Comparison of ENCODE assay signal across 25 cellular contexts in genomic region chr4:55903577-55903976, GRCh38.
"Had no signal": no experiment of that assay in that cellular context is flagged by ENCODE, and none has a peak within 500 bp of the region (broad histone marks: within the 10 kb centered on the region; RNA-seq: fewer than 3 reads in every experiment).

No MANE protein-coding gene starts in this region.

- H2AFZ ChIP-seq: hepatocyte had no signal

- H3K4me1 Mint-ChIP-seq: mesothelial cell of epicardium had no signal

- H3K9me3 Mint-ChIP-seq: activated CD4-positive, alpha-beta memory T cell treated with anti-CD3 and anti-CD28 coated beads for 36 hours; activated T-helper 17 cell treated with anti-CD3 and anti-CD28 coated beads, Interleukin-2, amount 50 U/mL, for 72 hours; dendritic cell treated with granulocyte-macrophage colony-stimulating factor and Interleukin-4, amounts not matched to agents 40 ng/mL and 50 ng/mL, for 4 days; immature natural killer cell; mesothelial cell of epicardium; natural killer cell had no signal

- H3K79me2 ChIP-seq: hepatocyte had no signal

- H3K4me3 ChIP-seq: ascending aorta, hepatocyte, left lung, lung, upper lobe of right lung had no signal

- H3K27ac Mint-ChIP-seq: activated CD4-positive, alpha-beta memory T cell treated with anti-CD3 and anti-CD28 coated beads for 36 hours; activated CD8-positive, alpha-beta memory T cell treated with anti-CD3 and anti-CD28 coated beads, Interleukin-2, amount 10 ng/mL, durations not matched to agents 7 days and 5 days; activated T-helper 17 cell treated with anti-CD3 and anti-CD28 coated beads, Interleukin-2, amount 50 U/mL, for 72 hours; mesothelial cell of epicardium; natural killer cell had no signal

- H3K4me2 ChIP-seq: hepatocyte had no signal

- H3K27me3 Mint-ChIP-seq: activated CD4-positive, alpha-beta memory T cell treated with anti-CD3 and anti-CD28 coated beads for 36 hours; activated CD8-positive, alpha-beta memory T cell treated with anti-CD3 and anti-CD28 coated beads, Interleukin-2, amount 10 ng/mL, durations not matched to agents 7 days and 5 days; activated T-helper 17 cell treated with anti-CD3 and anti-CD28 coated beads, Interleukin-2, amount 50 U/mL, for 72 hours; dendritic cell treated with granulocyte-macrophage colony-stimulating factor and Interleukin-4, amounts not matched to agents 40 ng/mL and 50 ng/mL, for 4 days had no signal

- H3K27ac ChIP-seq: ascending aorta, brain microvascular endothelial cell, hepatocyte, left lung, upper lobe of right lung had no signal

- H3K9me3 ChIP-seq: ascending aorta, upper lobe of right lung had no signal

- H3K4me3 Mint-ChIP-seq: activated CD4-positive, alpha-beta memory T cell treated with anti-CD3 and anti-CD28 coated beads for 36 hours; activated CD8-positive, alpha-beta memory T cell treated with anti-CD3 and anti-CD28 coated beads, Interleukin-2, amount 10 ng/mL, durations not matched to agents 7 days and 5 days; activated T-helper 17 cell treated with anti-CD3 and anti-CD28 coated beads, Interleukin-2, amount 50 U/mL, for 72 hours; dendritic cell treated with granulocyte-macrophage colony-stimulating factor and Interleukin-4, amounts not matched to agents 40 ng/mL and 50 ng/mL, for 4 days; immature natural killer cell; mesothelial cell of epicardium; natural killer cell had no signal

- ATAC-seq: activated CD8-positive, alpha-beta memory T cell treated with anti-CD3 and anti-CD28 coated beads, Interleukin-2, amount 10 ng/mL, durations not matched to agents 7 days and 5 days; activated T-helper 17 cell treated with anti-CD3 and anti-CD28 coated beads, Interleukin-2, amount 50 U/mL, for 72 hours; left lung; natural killer cell; sciatic nerve; upper lobe of right lung had no signal

- H3K27me3 ChIP-seq: ascending aorta, brain microvascular endothelial cell, hepatocyte, left lung, upper lobe of right lung had no signal

- DNase-seq: activated CD4-positive, alpha-beta memory T cell treated with anti-CD3 and anti-CD28 coated beads for 36 hours; activated CD4-positive, alpha-beta T cell treated with anti-CD3 and anti-CD28 coated beads for 48 hours; activated CD8-positive, alpha-beta memory T cell treated with anti-CD3 and anti-CD28 coated beads, Interleukin-2, amount 10 ng/mL, durations not matched to agents 7 days and 5 days; activated naive CD4-positive, alpha-beta T cell treated with Interleukin-2 at 50 U/mL for 16 hours; activated T-cell treated with anti-CD3 and anti-CD28 coated beads for 4 hours; brain microvascular endothelial cell; caudate nucleus; effector CD4-positive, alpha-beta T cell; glutamatergic neuron; immature natural killer cell; left lung; natural killer cell; stimulated activated CD4-positive, alpha-beta T cell treated with anti-CD3 and anti-CD28 coated beads, Interleukin-4, amount 100 ng/mL, for 1 hour; stimulated activated naive CD4-positive, alpha-beta T cell; T-helper 2 cell; upper lobe of right lung had no signal

- FAIRE-seq: endometrium, frontal cortex had no signal

- H3K4me1 ChIP-seq: ascending aorta, upper lobe of right lung had no signal
